ENCODE assay signal across 15 cellular contexts in the genomic region with DNA sequence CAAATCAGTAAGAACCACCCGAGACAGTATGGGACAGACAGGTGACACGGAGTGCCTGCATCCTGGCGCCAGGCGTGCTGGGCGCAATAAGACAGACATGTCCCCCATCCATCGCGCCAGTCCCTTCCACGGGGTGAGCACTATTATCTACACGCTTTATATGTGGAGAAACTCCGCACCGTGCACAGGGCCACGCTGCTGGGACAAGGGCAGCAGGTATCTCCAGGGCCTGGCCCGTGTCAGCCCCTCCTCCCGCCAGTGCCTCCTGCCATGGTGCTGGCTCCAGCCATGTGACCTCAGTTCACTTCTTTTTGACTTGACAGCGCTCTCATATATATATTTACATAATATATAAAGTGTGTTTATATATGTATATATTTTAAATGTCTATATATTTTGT. TPM values are rescaled to one million over a fixed set of nuclear protein-coding genes. Genes with fewer than 3 reads are reported as not detected.
DNase-seq lines count a peak whose midpoint lies in the region; ATAC-seq, FAIRE-seq and TF ChIP-seq lines count a peak whose summit lies in the region.
"Had no signal": no experiment of that assay in that cellular context is flagged by ENCODE, and none has a peak within 500 bp of the region (broad histone marks: within the 10 kb centered on the region; RNA-seq: fewer than 3 reads in every experiment).

No MANE protein-coding gene starts in this region.

- TF ChIP-seq POLR2A in sigmoid colon (IDR thresholded peaks at IDR 0.05): no peak

- no peaks in the 10 kb centered on the region for H3K79me2 ChIP-seq in OCI-LY1 (ENCODE audit: insufficient read depth, low read length)

- H3K9ac ChIP-seq in OCI-LY1 (ENCODE audit: low read length): no peak overlapping the region
- H3K9ac ChIP-seq: BLaER1 had no signal

- no peak for DNase-seq in central memory CD8-positive, alpha-beta T cell (ENCODE audit: low spot score in 2 of 2)
- DNase-seq in nephron progenitor cell (no peak), iPS-NIHi7 (ENCODE audit: extremely low spot score) (no peak), sigmoid colon (no peak)
- DNase-seq: DMS53, GOT3 had no signal

- H3K27ac ChIP-seq in OCI-LY1 (ENCODE audit: low read depth, low read length, poor library complexity, severe bottlenecking): peak overlapping the region; percentile 35
- H3K27ac ChIP-seq in sigmoid colon: no peak overlapping the region
- H3K27ac ChIP-seq: A549, BLaER1 had no signal

- H3K27me3 ChIP-seq in OCI-LY1 (ENCODE audit: insufficient read depth, low read length): no peaks in the 10 kb centered on the region
- H3K27me3 ChIP-seq in sigmoid colon: no peaks in the 10 kb centered on the region
- H3K27me3 ChIP-seq: BLaER1 had no signal

- no peak overlapping the region for H2AFZ ChIP-seq in OCI-LY1 (ENCODE audit: low read length)

- TF ChIP-seq CTCF in OCI-LY1 (IDR thresholded peaks at IDR 0.05; ENCODE audit: low read length) (no peak), nephron progenitor cell (IDR thresholded peaks at IDR 0.05) (no peak), sigmoid colon (IDR thresholded peaks at IDR 0.05) (no peak)

- 0 out of 2 replicates have a peak, but pooled peaks cover 3% of the 10 kb centered on the region for H3F3A ChIP-seq in OCI-LY1 (ENCODE audit: insufficient read depth, low read length)

- peaks cover 69% of the 10 kb centered on the region for H3K36me3 ChIP-seq in OCI-LY1 (ENCODE audit: insufficient read depth, low read length)
- H3K36me3 ChIP-seq in sigmoid colon: peaks cover 0 to 44% (median 13%) of the 10 kb centered on the region in 4 donors

- intact Hi-C loops in sigmoid colon (cut with DNase I): no loop called here

- H3K4me1 ChIP-seq in OCI-LY1 (ENCODE audit: insufficient read depth, low read length, severe bottlenecking): no peaks in the 10 kb centered on the region
- H3K4me1 ChIP-seq in sigmoid colon: peaks cover 0 to 12% (median 11%) of the 10 kb centered on the region in 4 donors
- H3K4me1 ChIP-seq: HAP-1 had no signal

- H3K4me3 ChIP-seq in OCI-LY1 (ENCODE audit: low read depth, low read length, poor library complexity, severe bottlenecking): no peak overlapping the region
- no peak overlapping the region for H3K4me3 ChIP-seq in sigmoid colon
- H3K4me3 ChIP-seq: A549, BLaER1, HAP-1 had no signal

- H3K9me3 ChIP-seq in OCI-LY1 (ENCODE audit: low read length): no peaks in the 10 kb centered on the region
- no peaks in the 10 kb centered on the region for H3K9me3 ChIP-seq in sigmoid colon
- H3K9me3 ChIP-seq: A549, BLaER1, HAP-1 had no signal

- H3K4me1 Mint-ChIP-seq in central memory CD8-positive, alpha-beta T cell: no peaks in the 10 kb centered on the region
- peaks cover 21% of the 10 kb centered on the region for H3K4me1 Mint-ChIP-seq in nephron progenitor cell

- WGBS in sigmoid colon, 2 donors: 92 to 94% methylated on average over 15 of the region's 15 CpGs

- peaks cover 16% of the 10 kb centered on the region for H3K36me3 Mint-ChIP-seq in central memory CD8-positive, alpha-beta T cell (ENCODE audit: insufficient read depth)
- H3K36me3 Mint-ChIP-seq in nephron progenitor cell (ENCODE audit: low read depth): peaks cover 8% of the 10 kb centered on the region

- H3K4me3 Mint-ChIP-seq in central memory CD8-positive, alpha-beta T cell: no peak overlapping the region
- no peak overlapping the region for H3K4me3 Mint-ChIP-seq in nephron progenitor cell

- no peaks in the 10 kb centered on the region for H3K27me3 Mint-ChIP-seq in central memory CD8-positive, alpha-beta T cell
- peaks cover 6% of the 10 kb centered on the region for H3K27me3 Mint-ChIP-seq in nephron progenitor cell (ENCODE audit: low read depth, poor library complexity)

- no peaks in the 10 kb centered on the region for H3K9me2 ChIP-seq in OCI-LY1 (ENCODE audit: low read depth, low read length)

- no peak for TF ChIP-seq EP300 in sigmoid colon (IDR thresholded peaks at IDR 0.05)

- H4K20me1 ChIP-seq in OCI-LY1 (ENCODE audit: insufficient read depth, low read length): no peaks in the 10 kb centered on the region
- H4K20me1 ChIP-seq: BLaER1 had no signal

- peak overlapping the region; percentile 19 for H3K27ac Mint-ChIP-seq in central memory CD8-positive, alpha-beta T cell (ENCODE audit: low read depth)
- H3K27ac Mint-ChIP-seq in nephron progenitor cell: peak overlapping the region; percentile 77

- no peak overlapping the region for H3K4me2 ChIP-seq in OCI-LY1 (ENCODE audit: low read length)
- H3K4me2 ChIP-seq: A549, BLaER1 had no signal

- no peak for ATAC-seq in central memory CD8-positive, alpha-beta T cell (replicated peaks; ENCODE audit: extremely low read depth, poor library complexity, severe bottlenecking)
- ATAC-seq in GM18502 (IDR thresholded peaks at IDR 0.05; ENCODE audit: poor library complexity, unreplicated experiment) (no peak), HG02588 (IDR thresholded peaks at IDR 0.05; ENCODE audit: unreplicated experiment) (no peak)
- ATAC-seq: A549 had no signal

- H3K9me3 Mint-ChIP-seq in central memory CD8-positive, alpha-beta T cell: no peaks in the 10 kb centered on the region
- no peaks in the 10 kb centered on the region for H3K9me3 Mint-ChIP-seq in nephron progenitor cell

- peak; percentile 25 for FAIRE-seq in G401.6 (lab: Jason Lieb, UNC)
- FAIRE-seq: A549, GM18507, HTR-8/SVneo had no signal

RNA-seq across cellular contexts. Expression of gene TNK2, which starts 42.6 kb away (rescaled TPM):
- 10 to 100 TPM; 12.5 to 41.0 (median 18.1) TPM for total RNA-seq in sigmoid colon
- 10 to 100 TPM in 2 of 3 donors, 1 to 10 TPM in 1; 8.4 to 44.0 (median 17.1) TPM for polyA plus RNA-seq in sigmoid colon

RNA-seq across cellular contexts. Expression of gene MUC4, which starts 54.0 kb away (rescaled TPM):
- total RNA-seq in sigmoid colon: 1 to 10 TPM in 1 of 4 donors, under 1 TPM in 2, not detected in 1; under 0.01 to 6.4 (median 0.36) TPM
- polyA plus RNA-seq in sigmoid colon: 100 to 1,000 TPM in 1 of 3 donors, 1 to 10 TPM in 2; 8.4 to 195 (median 8.8) TPM
